In genomic region chr1:6423321-6423999, GRCh38 we compare ENCODE assay signal across 8 cellular contexts. TPM values are rescaled to one million over a fixed set of nuclear protein-coding genes. Genes with fewer than 3 reads are reported as not detected.
A peak's percentile ranks its signal among the peaks of the same experiment; 100 is the strongest.
DNase-seq lines count a peak whose midpoint lies in the region; ATAC-seq, FAIRE-seq and TF ChIP-seq lines count a peak whose summit lies in the region.

No MANE protein-coding gene starts in this region.

- ATAC-seq in effector memory CD8-positive, alpha-beta T cell (replicated peaks) = peak; percentile 75
- ATAC-seq in omental fat pad (ENCODE audit: low FRiP score) = peak; percentile 55
- no peak for ATAC-seq in GM18520 (IDR thresholded peaks at IDR 0.05; ENCODE audit: unreplicated experiment)

- peaks cover 10% of the 10 kb centered on the region for H3K36me3 Mint-ChIP-seq in effector memory CD8-positive, alpha-beta T cell (ENCODE audit: insufficient read depth)

- no peak for TF ChIP-seq CTCF in omental fat pad (IDR thresholded peaks at IDR 0.05)

- no peak overlapping the region for H3K27ac Mint-ChIP-seq in effector memory CD8-positive, alpha-beta T cell

- H3K9me3 Mint-ChIP-seq in effector memory CD8-positive, alpha-beta T cell = no peaks in the 10 kb centered on the region

- H3K4me3 Mint-ChIP-seq in effector memory CD8-positive, alpha-beta T cell = peak overlapping the region; percentile 70 to 82

- H3K27me3 Mint-ChIP-seq in effector memory CD8-positive, alpha-beta T cell = peaks cover 46 to 83% of the 10 kb centered on the region in 2 donors

- DNase-seq in AG08395 (ENCODE audit: low spot score) (peak; percentile 70), GM19240 (ENCODE audit: insufficient read length, low spot score) (peak; percentile 84), NCI-H345 (lab: John Stamatoyannopoulos, UW) (peak; percentile 75), omental fat pad (ENCODE audit: low spot score) (no peak), urothelium cell line (ENCODE audit: low spot score) (peak; percentile 64)
- peak; percentile 76 to 80 for DNase-seq in activated CD4-positive, alpha-beta T cell treated with anti-CD3 and anti-CD28 coated beads, Interleukin-2, amount 50 U/mL, for 48 hours
- DNase-seq in effector memory CD8-positive, alpha-beta T cell = peak; percentile 62 to 67 (median 62)

- no peak for FAIRE-seq in urothelium cell line (lab: Jason Lieb, UNC)

- peaks cover 10 to 15% of the 10 kb centered on the region in 2 donors for H3K4me1 Mint-ChIP-seq in effector memory CD8-positive, alpha-beta T cell (ENCODE audit: low read depth in 2 of 2)

RNA-seq across cellular contexts. Expression of gene ESPN, which starts 1.1 kb away (rescaled TPM):
- total RNA-seq in omental fat pad = under 1 TPM in 1 of 4 donors, not detected in 3; 0.12 TPM

RNA-seq across cellular contexts. Expression of gene HES2, which starts 3.7 kb away (rescaled TPM):
- total RNA-seq in omental fat pad = under 1 TPM in 1 of 4 donors, not detected in 3; 0.12 TPM

RNA-seq across cellular contexts. Expression of gene ACOT7, which starts 29.9 kb away (rescaled TPM):
- total RNA-seq in omental fat pad = 10 to 100 TPM in 2 of 4 donors, 1 to 10 TPM in 2; 7.4 to 16.7 (median 9.2) TPM

RNA-seq across cellular contexts. Expression of gene TNFRSF25, which starts 42.5 kb away (rescaled TPM):
- 10 to 100 TPM in 1 of 4 donors, 1 to 10 TPM in 3; 4.4 to 25.5 (median 6.6) TPM for total RNA-seq in omental fat pad
